Comparison of ENCODE assay signal across 7 cellular contexts in genomic region chr22:43014062-43014875, GRCh38. TPM values are rescaled to one million over a fixed set of nuclear protein-coding genes. Genes with fewer than 3 reads are reported as not detected.
DNase-seq lines count a peak whose midpoint lies in the region; ATAC-seq and TF ChIP-seq lines count a peak whose summit lies in the region.

No MANE protein-coding gene starts in this region.

- H4K8ac ChIP-seq in mesenchymal stem cell (ENCODE audit: low read length): peak overlapping the region; percentile 62

- no peaks in the 10 kb centered on the region for H3K36me3 ChIP-seq in mesenchymal stem cell (ENCODE audit: control insufficient read depth in 1 of 2, insufficient read depth in 2 of 2, low read depth in 1 of 2, low read length in 2 of 2)

- under 1% methylated on average over 31 of the region's 47 CpGs for WGBS in mesenchymal stem cell

- in situ Hi-C loops in GM13976 (cut with MboI; ENCODE audit: low sequenced_read_pairs, unreplicated experiment): no loop called here

- no peaks in the 10 kb centered on the region for H3K9me3 ChIP-seq in mesenchymal stem cell (ENCODE audit: control insufficient read depth, low read length)

- H2BK5ac ChIP-seq in mesenchymal stem cell (ENCODE audit: low read depth, low read length, poor library complexity, severe bottlenecking): no peak overlapping the region

- no peak overlapping the region for H4K91ac ChIP-seq in mesenchymal stem cell (ENCODE audit: low read length)

- no peak overlapping the region for H3K23ac ChIP-seq in mesenchymal stem cell (ENCODE audit: low read length in 2 of 2)

- H3K27ac ChIP-seq in VCaP (peak overlapping the region; percentile 75), mesenchymal stem cell (ENCODE audit: low read length, poor library complexity, severe bottlenecking) (no peak overlapping the region), substantia nigra (ENCODE audit: low read depth, low read length, poor library complexity, severe bottlenecking) (peak overlapping the region; percentile 38)

- no peak overlapping the region for H2AK5ac ChIP-seq in mesenchymal stem cell (ENCODE audit: low read length, severe bottlenecking)

- H3K4me3 ChIP-seq in mesenchymal stem cell (ENCODE audit: insufficient read depth in 1 of 2, low read depth in 1 of 2, low read length in 2 of 2): peak overlapping the region; percentile 83 to 93

- ATAC-seq in HG03432 (IDR thresholded peaks at IDR 0.05; ENCODE audit: unreplicated experiment) (peak; percentile 29), HG03442 (IDR thresholded peaks at IDR 0.05; ENCODE audit: unreplicated experiment) (no peak)

- no peaks in the 10 kb centered on the region for H3K27me3 ChIP-seq in mesenchymal stem cell (ENCODE audit: control insufficient read depth in 1 of 2, insufficient read depth in 1 of 2, low read length in 2 of 2)

- H2BK15ac ChIP-seq in mesenchymal stem cell (ENCODE audit: low read depth, poor library complexity, severe bottlenecking): peak overlapping the region; percentile 33

- peak overlapping the region; percentile 3 to 91 for H3K18ac ChIP-seq in mesenchymal stem cell (ENCODE audit: low read depth in 1 of 2, low read length in 2 of 2)

- peak overlapping the region; percentile 88 for H3K9ac ChIP-seq in mesenchymal stem cell (ENCODE audit: low read length)

- H2BK12ac ChIP-seq in mesenchymal stem cell (ENCODE audit: low read length in 2 of 2): no peak overlapping the region

- DNase-seq in GM13976 (ENCODE audit: low spot score) (peak; percentile 70), dermis blood vessel endothelial cell (peak; percentile 49), mesenchymal stem cell (peak; percentile 55), substantia nigra (lab: John Stamatoyannopoulos, UW) (peak in 14 of 49 donors; percentile 20 to 87 (median 40))

- peak overlapping the region; percentile 74 for H3K4me2 ChIP-seq in mesenchymal stem cell (ENCODE audit: low read length, poor library complexity, severe bottlenecking)

- peak overlapping the region in 1 of 2 experiments; percentile 67 for H3K4ac ChIP-seq in mesenchymal stem cell (ENCODE audit: low read depth in 1 of 2, low read length in 2 of 2)

- H3K14ac ChIP-seq in mesenchymal stem cell (ENCODE audit: low read length in 2 of 2): peak overlapping the region in 1 of 2 experiments; percentile 89

- no peaks in the 10 kb centered on the region for H3K79me1 ChIP-seq in mesenchymal stem cell (replicated peaks; ENCODE audit: low read length, poor library complexity, severe bottlenecking)

- H3K4me1 ChIP-seq in mesenchymal stem cell (ENCODE audit: control insufficient read depth, insufficient read depth, low read depth, low read length): peaks cover 21% of the 10 kb centered on the region

- no peak overlapping the region for H2AFZ ChIP-seq in mesenchymal stem cell (ENCODE audit: low read depth, low read length)

- no peak overlapping the region for H2BK120ac ChIP-seq in mesenchymal stem cell (ENCODE audit: low read depth, low read length)

- TF ChIP-seq CTCF in GM13976 (IDR thresholded peaks at IDR 0.05; ENCODE audit: borderline replicate concordance, control extremely low read depth, extremely low read depth, insufficient read depth, missing control alignments): no peak
- no peak for TF ChIP-seq CTCF in VCaP (conservative IDR thresholded peaks at IDR 0.05)

RNA-seq across cellular contexts. Expression of gene PACSIN2, which starts 0.7 kb away (rescaled TPM):
- 68.9 and 93.6 TPM in 2 replicates for total RNA-seq in dermis blood vessel endothelial cell
- 33.2 TPM for polyA plus RNA-seq in mesenchymal stem cell (2013, experiment 1 of 2)
- 35.1 TPM for polyA plus RNA-seq in mesenchymal stem cell (2013, experiment 2 of 2)
